15 cellular contexts compared by ENCODE assay signal in genomic region chr15:68672251-68672650, GRCh38.
DNase-seq lines count a peak whose midpoint lies in the region; TF ChIP-seq lines count a peak whose summit lies in the region.
"Had no signal": no experiment of that assay in that cellular context is flagged by ENCODE, and none has a peak within 500 bp of the region (broad histone marks: within the 10 kb centered on the region; RNA-seq: fewer than 3 reads in every experiment).

No MANE protein-coding gene starts in this region.

- peaks cover 0 to 9% (median 7%) of the 10 kb centered on the region in 5 experiments for H3K9me3 Mint-ChIP-seq in brain
- H3K9me3 Mint-ChIP-seq: CD8-positive, alpha-beta memory T cell had no signal

- DNase-seq in OCI-LY7 (ENCODE audit: low spot score) (no peak), retina (peak; percentile 0), medulla oblongata (ENCODE audit: extremely low spot score) (no peak), islet precursor cell (no peak)
- no peak for DNase-seq in activated effector memory CD4-positive, alpha-beta T cell treated with Interleukin-2 at 50 U/mL for 16 hours
- DNase-seq: C1 segment of cervical spinal cord; CD4-positive, CD25-positive, alpha-beta regulatory T cell; CD8-positive, alpha-beta memory T cell; DMS 273 treated with DMSO at 0.1 percent for 48 hours; DMS53; GDM1; GOT3 had no signal

- H3K9me3 ChIP-seq in OCI-LY7 (ENCODE audit: low read length) = no peaks in the 10 kb centered on the region
- H3K9me3 ChIP-seq: BE2C had no signal

- H3K4me1 Mint-ChIP-seq in brain = peaks cover 36% of the 10 kb centered on the region

- peak overlapping the region in 4 of 5 experiments; percentile 59 to 83 (median 68) for H3K27ac Mint-ChIP-seq in brain
- H3K27ac Mint-ChIP-seq: CD4-positive, CD25-positive, alpha-beta regulatory T cell; IgD-negative memory B cell had no signal

- H3K9me2 ChIP-seq in OCI-LY7 (ENCODE audit: insufficient read depth, low read length) = no peaks in the 10 kb centered on the region

- peaks cover 25% of the 10 kb centered on the region for H3K36me3 Mint-ChIP-seq in brain
- H3K36me3 Mint-ChIP-seq: CD4-positive, CD25-positive, alpha-beta regulatory T cell; CD8-positive, alpha-beta memory T cell; IgD-negative memory B cell had no signal

- 0 out of 2 replicates have a peak, but pooled peaks cover 5% of the 10 kb centered on the region for H3K36me3 ChIP-seq in OCI-LY7 (ENCODE audit: insufficient read depth, low read length)
- H3K36me3 ChIP-seq: BE2C had no signal

- no peak overlapping the region for H3K4me3 ChIP-seq in OCI-LY7 (ENCODE audit: low read depth, low read length, poor library complexity, severe bottlenecking)

- peak overlapping the region; percentile 14 for H3K27ac ChIP-seq in OCI-LY7 (ENCODE audit: low read depth, low read length, poor library complexity, severe bottlenecking)

- BruUV-seq in OCI-LY7 (replicated peaks; lab: Mats Ljungman, UMichigan) = no TSS peak

- H3K4me3 Mint-ChIP-seq in brain = no peak overlapping the region
- H3K4me3 Mint-ChIP-seq: CD4-positive, CD25-positive, alpha-beta regulatory T cell; CD8-positive, alpha-beta memory T cell; IgD-negative memory B cell had no signal

- no peaks in the 10 kb centered on the region for H4K20me1 ChIP-seq in OCI-LY7 (ENCODE audit: insufficient read depth, low read length)

- no peaks in the 10 kb centered on the region for H3K79me2 ChIP-seq in OCI-LY7 (ENCODE audit: insufficient read depth, low read depth, low read length)

- POLR2A ChIA-PET in OCI-LY7 (lab: Charles Lee) = interaction anchor here (0.6 to 2.0 kb wide), 3 partner anchors 37 to 363 kb away, joined by 3 to 5 read pairs (median 5); no protein-coding TSS in a partner anchor

- H2AFZ ChIP-seq in OCI-LY7 (ENCODE audit: low read length) = no peak overlapping the region

- TF ChIP-seq CTCF in OCI-LY7 (conservative IDR thresholded peaks at IDR 0.05; ENCODE audit: low read length) = no peak
- TF ChIP-seq CTCF in brain (conservative IDR thresholded peaks at IDR 0.05) = no peak

- H3K4me2 ChIP-seq in OCI-LY7 (ENCODE audit: low read length) = peak overlapping the region; percentile 6; the same call in 1 of the 2 replicates

- CTCF ChIA-PET in OCI-LY7 (lab: Charles Lee; ENCODE audit: unreplicated experiment) = interaction anchor here (0.6 to 2.7 kb wide), 5 partner anchors 34 to 118 kb away, joined by 3 to 19 read pairs (median 4); no protein-coding TSS in a partner anchor

- intact Hi-C loops in OCI-LY7 (cut with micrococcal nuclease; ENCODE audit: unreplicated experiment) = loop anchor here (5.0 kb wide), 1 partner anchor 255 kb away; no protein-coding TSS in a partner anchor

- H3K4me1 ChIP-seq in OCI-LY7 (ENCODE audit: insufficient read depth, low read length, poor library complexity, severe bottlenecking) = peaks cover 52% of the 10 kb centered on the region
- H3K4me1 ChIP-seq: BE2C had no signal

- no peaks in the 10 kb centered on the region for H3K27me3 Mint-ChIP-seq in brain
- H3K27me3 Mint-ChIP-seq: CD4-positive, CD25-positive, alpha-beta regulatory T cell had no signal
